In genomic region chr10:60944910-60945297, GRCh38 we compare ENCODE assay signal across 9 cellular contexts. TPM values are rescaled to one million over a fixed set of nuclear protein-coding genes. Genes with fewer than 3 reads are reported as not detected.
DNase-seq lines count a peak whose midpoint lies in the region; ATAC-seq and TF ChIP-seq lines count a peak whose summit lies in the region.
"Had no signal": no experiment of that assay in that cellular context is flagged by ENCODE, and none has a peak within 500 bp of the region (broad histone marks: within the 10 kb centered on the region; RNA-seq: fewer than 3 reads in every experiment).

No MANE protein-coding gene starts in this region.

- peaks cover 16% of the 10 kb centered on the region for H3K4me1 Mint-ChIP-seq in activated CD4-positive, alpha-beta T cell treated with anti-CD3 and anti-CD28 coated beads, Interleukin-2, amount 10 ng/mL, durations not matched to agents 7 days and 5 days

- peaks cover 78% of the 10 kb centered on the region for H3K27me3 Mint-ChIP-seq in activated CD4-positive, alpha-beta T cell treated with anti-CD3 and anti-CD28 coated beads, Interleukin-2, amount 10 ng/mL, durations not matched to agents 7 days and 5 days

- no peak for TF ChIP-seq POLR2A in breast epithelium (IDR thresholded peaks at IDR 0.05)
- TF ChIP-seq POLR2A in thyroid gland (IDR thresholded peaks at IDR 0.05): no peak

- H3K36me3 ChIP-seq in breast epithelium: no peaks in the 10 kb centered on the region
- H3K36me3 ChIP-seq in lower lobe of right lung: no peaks in the 10 kb centered on the region
- H3K36me3 ChIP-seq in thyroid gland: no peaks in the 10 kb centered on the region
- H3K36me3 ChIP-seq in Karpas-422 (ENCODE audit: insufficient read depth, low read length): no peaks in the 10 kb centered on the region

- H3K4me1 ChIP-seq in breast epithelium: no peaks in the 10 kb centered on the region
- H3K4me1 ChIP-seq in lower lobe of right lung: peaks cover 14% of the 10 kb centered on the region
- peaks cover 0 to 11% of the 10 kb centered on the region in 2 donors for H3K4me1 ChIP-seq in thyroid gland
- no peaks in the 10 kb centered on the region for H3K4me1 ChIP-seq in Karpas-422 (ENCODE audit: low read length)

- no peaks in the 10 kb centered on the region for H3K9me3 Mint-ChIP-seq in activated CD4-positive, alpha-beta T cell treated with anti-CD3 and anti-CD28 coated beads, Interleukin-2, amount 10 ng/mL, durations not matched to agents 7 days and 5 days

- no peaks in the 10 kb centered on the region for H3K9me2 ChIP-seq in Karpas-422 (replicated peaks; ENCODE audit: insufficient read depth, low read length)

- no peak overlapping the region for H2AFZ ChIP-seq in Karpas-422 (ENCODE audit: low read length)

- intact Hi-C loops in breast epithelium (cut with DNase I; ENCODE audit: low total_unique reads) (no loop called here), lower lobe of right lung (cut with DNase I) (no loop called here), thyroid gland (cut with DNase I) (loop anchor here (10.0 kb wide), 1 partner anchor 50 kb away; no protein-coding TSS in a partner anchor)

- no peak for DNase-seq in activated CD4-positive, alpha-beta T cell treated with anti-CD3 and anti-CD28 coated beads, Interleukin-2, amount 10 ng/mL, durations not matched to agents 7 days and 5 days
- no peak for DNase-seq in activated CD4-positive, alpha-beta T cell treated with anti-CD3 and anti-CD28 coated beads for 1 hour
- DNase-seq in breast epithelium (ENCODE audit: low spot score in 2 of 2): no peak
- no peak for DNase-seq in lower lobe of right lung
- DNase-seq in thyroid gland: peak in 1 of 2 donors; percentile 1
- no peak for DNase-seq in Karpas-422
- no peak for DNase-seq in activated CD4-positive, CD25-positive, alpha-beta regulatory T cell treated with anti-CD3 and anti-CD28 coated beads, Interleukin-2, amount 50 U/mL, for 72 hours
- DNase-seq: CD4-positive, CD25-positive, alpha-beta regulatory T cell had no signal

- no peak for ATAC-seq in lower lobe of right lung
- no peak for ATAC-seq in GM21528 (IDR thresholded peaks at IDR 0.05; ENCODE audit: low FRiP score, unreplicated experiment)

- H3K4me3 ChIP-seq in breast epithelium: peak overlapping the region; percentile 77 to 79 (median 78)
- peak overlapping the region; percentile 64 for H3K4me3 ChIP-seq in lower lobe of right lung
- H3K4me3 ChIP-seq in thyroid gland (replicated peaks in 1 of 3): peak overlapping the region in 2 of 3 donors; percentile 84 to 94
- H3K4me3 ChIP-seq in Karpas-422 (ENCODE audit: low read length): no peak overlapping the region

- H3K36me3 Mint-ChIP-seq in activated CD4-positive, alpha-beta T cell treated with anti-CD3 and anti-CD28 coated beads, Interleukin-2, amount 10 ng/mL, durations not matched to agents 7 days and 5 days (ENCODE audit: low read depth): peaks cover 2% of the 10 kb centered on the region
- H3K36me3 Mint-ChIP-seq: CD4-positive, CD25-positive, alpha-beta regulatory T cell had no signal

- H4K20me1 ChIP-seq in Karpas-422 (ENCODE audit: insufficient read depth, low read depth, low read length): no peaks in the 10 kb centered on the region

- peak overlapping the region; percentile 88 to 94 for H3K27ac ChIP-seq in breast epithelium
- H3K27ac ChIP-seq in lower lobe of right lung: peak overlapping the region; percentile 96
- H3K27ac ChIP-seq in thyroid gland: peak overlapping the region; percentile 76 to 97 (median 96)
- H3K27ac ChIP-seq in Karpas-422 (ENCODE audit: low read length): no peak overlapping the region

- no peaks in the 10 kb centered on the region for H3K9me3 ChIP-seq in breast epithelium
- no peaks in the 10 kb centered on the region for H3K9me3 ChIP-seq in lower lobe of right lung
- H3K9me3 ChIP-seq in thyroid gland: no peaks in the 10 kb centered on the region
- H3K9me3 ChIP-seq in Karpas-422 (ENCODE audit: low read length): no peaks in the 10 kb centered on the region

- H3K79me2 ChIP-seq in Karpas-422 (ENCODE audit: low read length): no peaks in the 10 kb centered on the region

- peak overlapping the region; percentile 42 for H3K4me3 Mint-ChIP-seq in activated CD4-positive, alpha-beta T cell treated with anti-CD3 and anti-CD28 coated beads, Interleukin-2, amount 10 ng/mL, durations not matched to agents 7 days and 5 days

- H3K9ac ChIP-seq in Karpas-422 (ENCODE audit: low read length): no peak overlapping the region

- H3K27me3 ChIP-seq in breast epithelium (no peaks in the 10 kb centered on the region), lower lobe of right lung (ENCODE audit: low read depth) (no peaks in the 10 kb centered on the region), thyroid gland (no peaks in the 10 kb centered on the region), Karpas-422 (ENCODE audit: low read length) (no peaks in the 10 kb centered on the region)

- H3K27ac Mint-ChIP-seq in activated CD4-positive, alpha-beta T cell treated with anti-CD3 and anti-CD28 coated beads, Interleukin-2, amount 10 ng/mL, durations not matched to agents 7 days and 5 days: no peak overlapping the region
- H3K27ac Mint-ChIP-seq: CD4-positive, CD25-positive, alpha-beta regulatory T cell had no signal

- CTCF ChIA-PET in activated CD4-positive, alpha-beta T cell treated with anti-CD3 and anti-CD28 coated beads, Interleukin-2, amount 10 ng/mL, durations not matched to agents 7 days and 5 days (lab: Charles Lee): no interaction called here

- POLR2A ChIA-PET in activated CD4-positive, alpha-beta T cell treated with anti-CD3 and anti-CD28 coated beads, Interleukin-2, amount 10 ng/mL, durations not matched to agents 7 days and 5 days (lab: Charles Lee): no interaction called here

- H3K4me2 ChIP-seq in Karpas-422 (ENCODE audit: low read depth, low read length, poor library complexity, severe bottlenecking): no peak overlapping the region

- TF ChIP-seq CTCF in breast epithelium (IDR thresholded peaks at IDR 0.05) (no peak), lower lobe of right lung (IDR thresholded peaks at IDR 0.05) (no peak), thyroid gland (IDR thresholded peaks at IDR 0.05) (no peak)

- WGBS in thyroid gland, 2 donors: 55 to 75% methylated on average over 4 of the region's 4 CpGs

RNA-seq across cellular contexts. Expression of gene RHOBTB1, which starts 0.9 kb away (rescaled TPM):
- total RNA-seq in activated CD4-positive, alpha-beta T cell treated with anti-CD3 and anti-CD28 coated beads, Interleukin-2, amount 10 ng/mL, durations not matched to agents 7 days and 5 days: under 1 TPM; 0.06 to 0.07 TPM
- 10 to 100 TPM; 11.4 to 14.6 (median 13.4) TPM for total RNA-seq in breast epithelium
- 13.5 TPM for total RNA-seq in lower lobe of right lung
- 10 to 100 TPM in 2 of 4 donors, 1 to 10 TPM in 2; 6.8 to 10.5 (median 9.1) TPM for total RNA-seq in thyroid gland
- total RNA-seq in Karpas-422 (2014; rRNA removed; shearing (Covaris generic); ENCODE audit: low replicate concordance): not detected in 2 replicates
